Comparison of ENCODE assay signal across 12 cellular contexts in the genomic region with DNA sequence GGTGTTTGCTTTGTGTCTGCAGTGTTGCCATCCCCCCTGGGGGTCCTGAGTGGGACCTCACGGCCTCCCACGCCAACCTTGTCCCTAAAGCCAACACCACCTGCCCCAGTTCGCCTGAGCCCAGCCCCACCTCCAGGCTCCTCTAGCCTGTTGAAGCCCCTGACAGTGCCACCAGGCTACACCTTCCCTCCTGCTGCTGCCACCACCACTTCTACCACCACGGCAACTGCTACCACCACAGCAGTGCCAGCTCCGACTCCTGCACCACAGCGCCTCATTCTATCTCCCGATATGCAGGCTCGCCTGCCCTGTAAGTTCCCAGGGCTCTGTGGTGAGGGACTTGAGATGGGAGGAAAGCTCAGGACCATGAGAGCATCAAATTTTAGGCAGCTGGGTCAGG.
"Had no signal": no experiment of that assay in that cellular context is flagged by ENCODE, and none has a peak within 500 bp of the region (broad histone marks: within the 10 kb centered on the region; RNA-seq: fewer than 3 reads in every experiment).

No MANE protein-coding gene starts in this region.

- H3K27me3 ChIP-seq: colonic mucosa, gastrocnemius medialis, heart left ventricle, pancreas, thyroid gland, uterus had no signal

- H3K4me3 ChIP-seq: colonic mucosa, gastrocnemius medialis, heart left ventricle, lung, pancreas, SK-N-MC, thyroid gland, uterus had no signal

- H3K27ac ChIP-seq: colonic mucosa, gastrocnemius medialis, heart left ventricle, pancreas, SK-N-MC, thyroid gland, uterus had no signal

- H3K9me3 ChIP-seq: colonic mucosa, gastrocnemius medialis, heart left ventricle, pancreas, thyroid gland, uterus had no signal

- DNase-seq: activated CD4-positive, CD25-positive, alpha-beta regulatory T cell treated with anti-CD3 and anti-CD28 coated beads, Interleukin-2, amount 50 U/mL, for 72 hours; colonic mucosa; gastrocnemius medialis; heart left ventricle; left colon; stimulated activated CD4-positive, alpha-beta T cell treated with anti-CD3 and anti-CD28 coated beads, Interleukin-1b, Interleukin-23, amount 100 ng/mL, for 48 hours; T-helper 9 cell; thyroid gland; uterus had no signal

- H3K4me1 ChIP-seq: gastrocnemius medialis, thyroid gland, uterus had no signal

- ATAC-seq: gastrocnemius medialis, heart left ventricle had no signal

- H3K36me3 ChIP-seq: uterus had no signal
